Comparison of ENCODE assay signal across 1 cellular context in genomic region chr7:20796565-20796964, GRCh38.
TF ChIP-seq lines count a peak whose summit lies in the region.

No MANE protein-coding gene starts in this region.

TF ChIP-seq in WTC11, 78 proteins besides CTCF, POLR2A, EP300 and RAD21 (continued from another document):
- TF ChIP-seq AFF4 (CRISPR knock-in tag; IDR thresholded peaks at IDR 0.05; ENCODE audit: borderline replicate concordance) (no peak), ESRRA (CRISPR knock-in tag; IDR thresholded peaks at IDR 0.05; ENCODE audit: borderline replicate concordance) (no peak), ZNF416 (CRISPR knock-in tag; IDR thresholded peaks at IDR 0.05) (no peak), TEAD1 (CRISPR knock-in tag; IDR thresholded peaks at IDR 0.05) (no peak), ZNF396 (CRISPR knock-in tag; IDR thresholded peaks at IDR 0.05; ENCODE audit: borderline replicate concordance) (no peak), TCF7 (CRISPR knock-in tag; IDR thresholded peaks at IDR 0.05; ENCODE audit: low read depth) (no peak), SMAD3 (CRISPR knock-in tag; IDR thresholded peaks at IDR 0.05; ENCODE audit: borderline replicate concordance) (no peak), ZNF219 (CRISPR knock-in tag; IDR thresholded peaks at IDR 0.05; ENCODE audit: borderline replicate concordance) (no peak), NR3C1 (CRISPR knock-in tag; conservative IDR thresholded peaks at IDR 0.05; ENCODE audit: low read depth) (no peak), ETV6 (CRISPR knock-in tag; IDR thresholded peaks at IDR 0.05) (no peak), PRRX2 (CRISPR knock-in tag; IDR thresholded peaks at IDR 0.05) (no peak), ZBTB21 (CRISPR knock-in tag; IDR thresholded peaks at IDR 0.05; ENCODE audit: borderline replicate concordance) (no peak), SMAD4 (CRISPR knock-in tag; IDR thresholded peaks at IDR 0.05) (no peak), ZNF532 (CRISPR knock-in tag; IDR thresholded peaks at IDR 0.05; ENCODE audit: borderline replicate concordance) (no peak), FOXP4 (CRISPR knock-in tag; IDR thresholded peaks at IDR 0.05) (no peak), CBFB (CRISPR knock-in tag; IDR thresholded peaks at IDR 0.05; ENCODE audit: low read depth) (no peak)
TF ChIP-seq in WTC11: peak in this region for 0.
